In genomic region chr3:158791259-158791920, GRCh38 we compare ENCODE assay signal across 1 cellular context.
TF ChIP-seq lines count a peak whose summit lies in the region.

No MANE protein-coding gene starts in this region.

TF ChIP-seq in GM12878, 131 proteins besides CTCF, POLR2A, EP300 and RAD21 (continued from another document):
- TF ChIP-seq MLLT1 (IDR thresholded peaks at IDR 0.05) (no peak), HCFC1 (IDR thresholded peaks at IDR 0.05; ENCODE audit: low read length) (no peak), MAX (IDR thresholded peaks at IDR 0.05; ENCODE audit: low read depth, low read length) (0 out of 2 replicates have a peak, but pooled peaks have one; percentile 28), MXI1 (IDR thresholded peaks at IDR 0.05; ENCODE audit: low read depth, low read length) (peak; percentile 73; the same call in 1 of the 2 replicates), TCF12 (IDR thresholded peaks at IDR 0.05; ENCODE audit: low read depth, low read length) (0 out of 2 replicates have a peak, but pooled peaks have one; percentile 44), BHLHE40 (IDR thresholded peaks at IDR 0.05; ENCODE audit: borderline replicate concordance in 1 of 2, low read depth in 2 of 2, low read length in 1 of 2) (peak in 1 of 2 experiments; percentile 44; a peak in 1 of 4 replicates)
- TF ChIP-seq, protein P1, sequence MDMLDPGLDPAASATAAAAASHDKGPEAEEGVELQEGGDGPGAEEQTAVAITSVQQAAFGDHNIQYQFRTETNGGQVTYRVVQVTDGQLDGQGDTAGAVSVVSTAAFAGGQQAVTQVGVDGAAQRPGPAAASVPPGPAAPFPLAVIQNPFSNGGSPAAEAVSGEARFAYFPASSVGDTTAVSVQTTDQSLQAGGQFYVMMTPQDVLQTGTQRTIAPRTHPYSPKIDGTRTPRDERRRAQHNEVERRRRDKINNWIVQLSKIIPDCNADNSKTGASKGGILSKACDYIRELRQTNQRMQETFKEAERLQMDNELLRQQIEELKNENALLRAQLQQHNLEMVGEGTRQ (IDR thresholded peaks at IDR 0.05; ENCODE audit: borderline replicate concordance, low read depth, low read length), result peak; percentile 24; the same call in 1 of the 2 replicates
